In genomic region chr17:8742828-8743227, GRCh38 we compare ENCODE assay signal across 23 cellular contexts. TPM values are rescaled to one million over a fixed set of nuclear protein-coding genes. Genes with fewer than 3 reads are reported as not detected.
DNase-seq lines count a peak whose midpoint lies in the region; ATAC-seq and TF ChIP-seq lines count a peak whose summit lies in the region.
"Had no signal": no experiment of that assay in that cellular context is flagged by ENCODE, and none has a peak within 500 bp of the region (broad histone marks: within the 10 kb centered on the region; RNA-seq: fewer than 3 reads in every experiment).

No MANE protein-coding gene starts in this region.

- H3K27me3 Mint-ChIP-seq in CD8-positive, alpha-beta memory T cell = peaks cover 0 to 2% of the 10 kb centered on the region in 2 donors
- no peaks in the 10 kb centered on the region for H3K27me3 Mint-ChIP-seq in activated T-helper 17 cell treated with anti-CD3 and anti-CD28 coated beads, Interleukin-2, amount 50 U/mL, for 72 hours
- H3K27me3 Mint-ChIP-seq in neural progenitor cell (ENCODE audit: insufficient read depth, low read depth) = peaks cover 7% of the 10 kb centered on the region

- intact Hi-C loops in lower lobe of right lung (cut with DNase I) = no loop called here

- H3K4me2 ChIP-seq in neural progenitor cell = no peak overlapping the region

- H3K27ac Mint-ChIP-seq in CD8-positive, alpha-beta memory T cell = peak overlapping the region in 6 of 8 donors; percentile 17 to 99 (median 64)
- H3K27ac Mint-ChIP-seq in activated T-helper 17 cell treated with anti-CD3 and anti-CD28 coated beads, Interleukin-2, amount 50 U/mL, for 72 hours = peak overlapping the region; percentile 4
- H3K27ac Mint-ChIP-seq in neural progenitor cell = peak overlapping the region; percentile 60

- no peaks in the 10 kb centered on the region for H3K27me3 ChIP-seq in CD8-positive, alpha-beta memory T cell (ENCODE audit: insufficient read depth, low read length, poor library complexity, severe bottlenecking)
- H3K27me3 ChIP-seq in lower lobe of right lung (ENCODE audit: low read depth) (peaks cover 2% of the 10 kb centered on the region), neural progenitor cell (peaks cover 11% of the 10 kb centered on the region), H7 (ENCODE audit: control insufficient read depth, insufficient read depth, low read length) (peaks cover 5% of the 10 kb centered on the region; the same call in 1 of the 2 replicates)
- H3K27me3 ChIP-seq: SJSA1 had no signal

- peaks cover 0 to 4% (median 0%) of the 10 kb centered on the region in 3 donors for H3K36me3 Mint-ChIP-seq in CD8-positive, alpha-beta memory T cell
- H3K36me3 Mint-ChIP-seq in activated T-helper 17 cell treated with anti-CD3 and anti-CD28 coated beads, Interleukin-2, amount 50 U/mL, for 72 hours (ENCODE audit: low read depth) = no peaks in the 10 kb centered on the region
- no peaks in the 10 kb centered on the region for H3K36me3 Mint-ChIP-seq in neural progenitor cell

- CTCF ChIA-PET in CD8-positive, alpha-beta memory T cell (lab: Charles Lee) = no interaction called here

- H4K20me1 ChIP-seq in neural progenitor cell (ENCODE audit: low read depth) = no peaks in the 10 kb centered on the region

- peaks cover 22% of the 10 kb centered on the region for H3K4me1 ChIP-seq in CD8-positive, alpha-beta memory T cell (ENCODE audit: insufficient read depth, low read length)
- H3K4me1 ChIP-seq in lower lobe of right lung (peaks cover 6% of the 10 kb centered on the region), neural progenitor cell (peaks cover 10% of the 10 kb centered on the region)

- H3K9ac ChIP-seq in neural progenitor cell = no peak overlapping the region

- no peak for TF ChIP-seq CTCF in lower lobe of right lung (IDR thresholded peaks at IDR 0.05)
- TF ChIP-seq CTCF in neural progenitor cell (IDR thresholded peaks at IDR 0.05) = no peak

- no peaks in the 10 kb centered on the region for H3F3A ChIP-seq in neural progenitor cell (ENCODE audit: low read depth)

- H3K4me3 ChIP-seq in CD8-positive, alpha-beta memory T cell (ENCODE audit: low read length) = no peak overlapping the region
- no peak overlapping the region for H3K4me3 ChIP-seq in lower lobe of right lung
- H3K4me3 ChIP-seq in neural progenitor cell = no peak overlapping the region
- H3K4me3 ChIP-seq in H7 (ENCODE audit: insufficient read depth, low read depth, low read length) = no peak overlapping the region
- H3K4me3 ChIP-seq: SJSA1 had no signal

- peaks cover 23 to 35% (median 27%) of the 10 kb centered on the region in 3 donors for H3K4me1 Mint-ChIP-seq in CD8-positive, alpha-beta memory T cell
- peaks cover 16% of the 10 kb centered on the region for H3K4me1 Mint-ChIP-seq in activated T-helper 17 cell treated with anti-CD3 and anti-CD28 coated beads, Interleukin-2, amount 50 U/mL, for 72 hours
- H3K4me1 Mint-ChIP-seq in neural progenitor cell = peaks cover 29% of the 10 kb centered on the region

- H3K9me3 Mint-ChIP-seq in CD8-positive, alpha-beta memory T cell = no peaks in the 10 kb centered on the region
- no peaks in the 10 kb centered on the region for H3K9me3 Mint-ChIP-seq in activated T-helper 17 cell treated with anti-CD3 and anti-CD28 coated beads, Interleukin-2, amount 50 U/mL, for 72 hours
- H3K9me3 Mint-ChIP-seq in neural progenitor cell = no peaks in the 10 kb centered on the region

- no peaks in the 10 kb centered on the region for H3K36me3 ChIP-seq in CD8-positive, alpha-beta memory T cell (ENCODE audit: insufficient read depth, low read length)
- H3K36me3 ChIP-seq in lower lobe of right lung (no peaks in the 10 kb centered on the region), neural progenitor cell (no peaks in the 10 kb centered on the region), H7 (replicated peaks; ENCODE audit: control insufficient read depth, insufficient read depth, low read length) (no peaks in the 10 kb centered on the region)
- H3K36me3 ChIP-seq: SJSA1 had no signal

- DNase-seq in CD8-positive, alpha-beta memory T cell = no peak
- peak; percentile 57 for DNase-seq in lower lobe of right lung
- DNase-seq in neural progenitor cell (ENCODE audit: low spot score) = no peak
- no peak for DNase-seq in SKM-1 (lab: John Stamatoyannopoulos, UW; ENCODE audit: unreplicated experiment)
- DNase-seq in NCI-H226 = no peak
- no peak for DNase-seq in left lobe of liver (ENCODE audit: low spot score)
- DNase-seq in H7 = no peak
- DNase-seq: AML-193, COR-L47, DMS 273 treated with DMSO at 0.1 percent for 48 hours, DND-41, MM.1S, NCI-H1105, NCI-H2081, NCI-H2171 treated with DMSO at 0.1 percent for 48 hours had no signal

- H3K4me3 Mint-ChIP-seq in CD8-positive, alpha-beta memory T cell = peak overlapping the region in 1 of 7 donors; percentile 95
- H3K4me3 Mint-ChIP-seq in activated T-helper 17 cell treated with anti-CD3 and anti-CD28 coated beads, Interleukin-2, amount 50 U/mL, for 72 hours = no peak overlapping the region
- H3K4me3 Mint-ChIP-seq in neural progenitor cell = no peak overlapping the region
- H3K4me3 Mint-ChIP-seq: CD14-positive monocyte had no signal

- H3K9me3 ChIP-seq in CD8-positive, alpha-beta memory T cell (ENCODE audit: low read length) = no peaks in the 10 kb centered on the region
- H3K9me3 ChIP-seq in lower lobe of right lung (no peaks in the 10 kb centered on the region), neural progenitor cell (ENCODE audit: low read depth) (no peaks in the 10 kb centered on the region)
- H3K9me3 ChIP-seq: SJSA1 had no signal

- POLR2A ChIA-PET in CD8-positive, alpha-beta memory T cell (lab: Charles Lee) = no interaction called here

- ATAC-seq in activated T-helper 17 cell treated with anti-CD3 and anti-CD28 coated beads, Interleukin-2, amount 50 U/mL, for 72 hours (replicated peaks) = no peak
- ATAC-seq in lower lobe of right lung (peak; percentile 36 to 65), left lobe of liver (no peak)
- ATAC-seq: HCT116, Panc1 had no signal

- H3K79me2 ChIP-seq in neural progenitor cell (ENCODE audit: low read depth) = no peaks in the 10 kb centered on the region

- H3K27ac ChIP-seq in CD8-positive, alpha-beta memory T cell (ENCODE audit: low read depth, low read length) = no peak overlapping the region
- no peak overlapping the region for H3K27ac ChIP-seq in lower lobe of right lung
- no peak overlapping the region for H3K27ac ChIP-seq in neural progenitor cell
- H3K27ac ChIP-seq: SJSA1 had no signal

- H2AFZ ChIP-seq in neural progenitor cell (replicated peaks) = no peak overlapping the region

RNA-seq across cellular contexts. Expression of gene CCDC42, which starts 1.8 kb away (rescaled TPM):
- under 1 TPM; 0.22 to 0.31 TPM for total RNA-seq in CD8-positive, alpha-beta memory T cell
- not detected for polyA plus RNA-seq in CD8-positive, alpha-beta memory T cell
- under 1 TPM in 1 of 2 donors, not detected in 1; 0.32 TPM for total RNA-seq in activated T-helper 17 cell treated with anti-CD3 and anti-CD28 coated beads, Interleukin-2, amount 50 U/mL, for 72 hours
- not detected for total RNA-seq in lower lobe of right lung
- not detected in 2 replicates for total RNA-seq in neural progenitor cell (ENCODE audit: low replicate concordance)
- not detected for total RNA-seq in left lobe of liver
- total RNA-seq in H7 (2014; rRNA removed; shearing (Covaris generic)) = not detected in 2 replicates
- total RNA-seq: G401, LHCN-M2, NCI-H460, SJSA1 had no signal
- polyA plus RNA-seq: CD14-positive monocyte had no signal

RNA-seq across cellular contexts. Expression of gene SPDYE4, which starts 15.5 kb away (rescaled TPM):
- not detected for total RNA-seq in CD8-positive, alpha-beta memory T cell
- not detected for polyA plus RNA-seq in CD8-positive, alpha-beta memory T cell
- not detected for total RNA-seq in activated T-helper 17 cell treated with anti-CD3 and anti-CD28 coated beads, Interleukin-2, amount 50 U/mL, for 72 hours
- not detected for total RNA-seq in lower lobe of right lung
- not detected in 2 replicates for total RNA-seq in neural progenitor cell (ENCODE audit: low replicate concordance)
- total RNA-seq in left lobe of liver = not detected
- not detected in 2 replicates for total RNA-seq in H7 (2014; rRNA removed; shearing (Covaris generic))
- total RNA-seq: G401, LHCN-M2, NCI-H460, SJSA1 had no signal
- polyA plus RNA-seq: CD14-positive monocyte had no signal

RNA-seq across cellular contexts. Expression of gene MFSD6L, which starts 56.3 kb away (rescaled TPM):
- total RNA-seq in CD8-positive, alpha-beta memory T cell = not detected
- not detected for polyA plus RNA-seq in CD8-positive, alpha-beta memory T cell
- under 1 TPM; 0.87 to 0.91 TPM for total RNA-seq in activated T-helper 17 cell treated with anti-CD3 and anti-CD28 coated beads, Interleukin-2, amount 50 U/mL, for 72 hours
- 0.95 TPM for total RNA-seq in lower lobe of right lung
- total RNA-seq in neural progenitor cell (ENCODE audit: low replicate concordance) = not detected in 2 replicates
- total RNA-seq in left lobe of liver = not detected
- total RNA-seq in H7 (2014; rRNA removed; shearing (Covaris generic)) = 0.07 TPM in 1 of 2 replicates, not detected in the other
- total RNA-seq: G401, LHCN-M2, NCI-H460, SJSA1 had no signal

Comparison
In these comparisons a context has a peak if more than half of its experiments do, and no peak if none do; other contexts are left out.
1. H3K27ac Mint-ChIP-seq: peak in every context shown above with its lines; median percentile 64 in CD8-positive, alpha-beta memory T cell; 60 in neural progenitor cell; 4 in activated T-helper 17 cell treated with anti-CD3 and anti-CD28 coated beads, Interleukin-2, amount 50 U/mL, for 72 hours.
2. ATAC-seq: peak in lower lobe of right lung (2 of 2); none in activated T-helper 17 cell treated with anti-CD3 and anti-CD28 coated beads, Interleukin-2, amount 50 U/mL, for 72 hours (single experiment) and left lobe of liver (single experiment).